ENCODE assay signal across 8 cellular contexts in the genomic region with DNA sequence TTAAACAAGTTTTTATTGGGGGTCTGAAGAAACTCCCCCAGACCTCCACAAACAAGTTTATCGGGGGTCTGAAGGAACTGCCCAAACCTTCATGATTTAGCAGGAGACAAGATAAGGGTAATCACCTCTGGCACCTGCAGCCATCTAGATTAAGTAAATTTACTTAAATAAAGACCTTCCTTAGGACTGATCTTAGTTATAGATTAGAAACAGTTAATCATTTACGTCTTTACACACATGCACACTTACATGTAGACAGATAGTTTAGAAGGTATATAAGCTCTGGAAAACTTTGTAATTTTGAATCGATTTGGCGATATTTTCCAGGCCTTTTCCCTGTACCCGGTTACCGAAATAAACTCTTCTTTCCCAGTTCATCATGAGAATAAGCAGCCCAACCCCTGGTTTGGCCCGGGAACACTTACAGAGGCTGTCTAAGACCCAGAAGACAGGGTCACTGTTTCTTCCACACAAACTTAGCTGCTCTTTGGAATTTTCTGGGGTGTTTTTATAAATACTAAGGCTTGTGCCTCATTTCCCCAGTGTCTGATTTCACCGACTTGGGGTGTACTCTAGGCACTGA. TPM values are rescaled to one million over a fixed set of nuclear protein-coding genes. Genes with fewer than 3 reads are reported as not detected.
DNase-seq lines count a peak whose midpoint lies in the region; ATAC-seq and TF ChIP-seq lines count a peak whose summit lies in the region.

No MANE protein-coding gene starts in this region.

- DNase-seq in GM23248 = no peak
- no peak for DNase-seq in activated B cell treated with CpG ODN at 0.5 μM for 24 hours
- DNase-seq in heart left ventricle = no peak
- DNase-seq in gastrocnemius medialis = no peak
- no peak for DNase-seq in activated CD4-positive, CD25-positive, alpha-beta regulatory T cell (lab: John Stamatoyannopoulos, UW)
- no peak for DNase-seq in stimulated activated naive CD4-positive, alpha-beta T cell (lab: John Stamatoyannopoulos, UW)
- DNase-seq in NK-92 treated with Interleukin-12 subunit alpha and Interleukin-12 subunit beta, amount 100 ng/mL, for 24 hours (lab: John Stamatoyannopoulos, UW) = no peak

- peak overlapping the region; percentile 16 for H3K4me2 ChIP-seq in GM23248 (ENCODE audit: unreplicated experiment)

- H3K9me3 ChIP-seq in GM23248 (ENCODE audit: low read depth) = no peaks in the 10 kb centered on the region
- peaks cover 0 to 17% (median 9%) of the 10 kb centered on the region in 12 donors for H3K9me3 ChIP-seq in heart left ventricle
- H3K9me3 ChIP-seq in gastrocnemius medialis = peaks cover 0 to 8% (median 0%) of the 10 kb centered on the region in 3 donors

- H3K27me3 ChIP-seq in GM23248 (replicated peaks; ENCODE audit: insufficient read depth) (no peaks in the 10 kb centered on the region), heart left ventricle (no peaks in the 10 kb centered on the region), gastrocnemius medialis (no peaks in the 10 kb centered on the region)

- peak overlapping the region; percentile 84 for H3K27ac Mint-ChIP-seq in activated B cell treated with CpG ODN at 0.5 μM for 24 hours

- POLR2A ChIA-PET in activated B cell treated with CpG ODN at 0.5 μM for 24 hours (lab: Charles Lee) = interaction anchor here (1.0 to 1.8 kb wide), 7 partner anchors 17 to 504 kb away, joined by 3 to 13 read pairs (median 3); partner anchors contain the start of genes CFAP53, MBD1 and ME2

- 76% methylated on average over 8 of the region's 8 CpGs for WGBS in GM23248 (ENCODE audit: low coverage in 1 of 2, low lambda C conversion rate in 2 of 2, missing lambda C conversion rate in 2 of 2), 2 experiments
- 73 to 78% (median 77%) methylated on average over 8 of the region's 8 CpGs for whole genome bisulfite sequencing in heart left ventricle, 4 donors

- intact Hi-C loops in activated B cell treated with CpG ODN at 0.5 μM for 24 hours (cut with micrococcal nuclease) (loop anchor here (1.0 to 2.0 kb wide), 10 partner anchors 17 to 1835 kb away; partner anchors contain the start of genes C18orf32, CFAP53, CTIF and CXXC1), heart left ventricle (cut with DNase I) (loop anchor here in 5 of 10 donors (5.0 to 10.0 kb wide), 4 partner anchors 79 to 92 kb away; partner anchors contain the start of genes CXXC1 (in 3 of the 5) and MBD1 (in 2 of the 5)), gastrocnemius medialis (cut with DNase I; ENCODE audit: low total_unique reads) (loop anchor here (2.0 kb wide), 2 partner anchors 65 to 93 kb away; partner anchors contain the start of gene MBD1)

- H3K36me3 ChIP-seq in GM23248 (ENCODE audit: low read depth) (no peaks in the 10 kb centered on the region), heart left ventricle (no peaks in the 10 kb centered on the region), gastrocnemius medialis (no peaks in the 10 kb centered on the region)

- H3K4me1 Mint-ChIP-seq in activated B cell treated with CpG ODN at 0.5 μM for 24 hours = peaks cover 14% of the 10 kb centered on the region

- peak overlapping the region; percentile 98 for H2AFZ ChIP-seq in GM23248

- no peak for TF ChIP-seq POLR2A in heart left ventricle (IDR thresholded peaks at IDR 0.05)
- TF ChIP-seq POLR2A in gastrocnemius medialis (IDR thresholded peaks at IDR 0.05) = no peak

- H3K27ac ChIP-seq in GM23248 = no peak overlapping the region
- H3K27ac ChIP-seq in heart left ventricle = peak overlapping the region in 11 of 12 donors; percentile 74 to 86 (median 82)
- H3K27ac ChIP-seq in gastrocnemius medialis = peak overlapping the region; percentile 70 to 77 (median 74)

- peaks cover 11% of the 10 kb centered on the region for H3K27me3 Mint-ChIP-seq in activated B cell treated with CpG ODN at 0.5 μM for 24 hours

- peaks cover 13% of the 10 kb centered on the region for H3K79me2 ChIP-seq in GM23248 (ENCODE audit: insufficient read depth)

- TF ChIP-seq CTCF in activated B cell treated with CpG ODN at 0.5 μM for 24 hours (IDR thresholded peaks at IDR 0.05) (no peak), heart left ventricle (IDR thresholded peaks at IDR 0.05) (no peak), gastrocnemius medialis (IDR thresholded peaks at IDR 0.05 in 4 of 5, conservative IDR thresholded peaks at IDR 0.05 in 1 of 5) (no peak)

- peak overlapping the region; percentile 88 for H3K4me3 ChIP-seq in GM23248
- peak overlapping the region in 11 of 12 donors; percentile 6 to 69 (median 59) for H3K4me3 ChIP-seq in heart left ventricle
- peak overlapping the region; percentile 50 to 60 (median 56) for H3K4me3 ChIP-seq in gastrocnemius medialis

- peak overlapping the region; percentile 83 for H3K4me3 Mint-ChIP-seq in activated B cell treated with CpG ODN at 0.5 μM for 24 hours

- CTCF ChIA-PET in activated B cell treated with CpG ODN at 0.5 μM for 24 hours (lab: Charles Lee) = interaction anchor here (0.9 to 1.4 kb wide), 3 partner anchors 15 to 108 kb away, joined by 3 to 6 read pairs (median 4); partner anchors contain the start of gene CFAP53

- in situ Hi-C loops in GM23248 (cut with MboI) = no loop called here
- in situ Hi-C loops in gastrocnemius medialis (cut with MboI; ENCODE audit: low sequenced_read_pairs in 4 of 4) = loop anchor here in 1 of 4 donors (10.0 kb wide), 1 partner anchor 109 kb away; the partner anchor contains the start of gene CFAP53

- ATAC-seq in activated B cell treated with CpG ODN at 0.5 μM for 24 hours (ENCODE audit: low read depth) = no peak
- no peak for ATAC-seq in heart left ventricle
- no peak for ATAC-seq in gastrocnemius medialis
- no peak for ATAC-seq in GM18517 (IDR thresholded peaks at IDR 0.05; ENCODE audit: unreplicated experiment)

- H3K4me1 ChIP-seq in GM23248 (ENCODE audit: insufficient read depth) (0 out of 2 replicates have a peak, but pooled peaks cover 4% of the 10 kb centered on the region), heart left ventricle (peaks cover 0 to 13% (median 8%) of the 10 kb centered on the region in 12 donors), gastrocnemius medialis (peaks cover 7 to 8% of the 10 kb centered on the region in 2 donors)

- peaks cover 12% of the 10 kb centered on the region for H3K9me3 Mint-ChIP-seq in activated B cell treated with CpG ODN at 0.5 μM for 24 hours

- no peaks in the 10 kb centered on the region for H4K20me1 ChIP-seq in GM23248 (ENCODE audit: insufficient read depth)

- peaks cover 6% of the 10 kb centered on the region for H3K36me3 Mint-ChIP-seq in activated B cell treated with CpG ODN at 0.5 μM for 24 hours (ENCODE audit: low read depth)

- no peaks in the 10 kb centered on the region for H3F3A ChIP-seq in GM23248 (ENCODE audit: insufficient read depth)

- peak overlapping the region; percentile 27 for H3K9ac ChIP-seq in GM23248

- no peaks in the 10 kb centered on the region for H3K9me2 ChIP-seq in GM23248 (ENCODE audit: insufficient read depth)

RNA-seq across cellular contexts. Expression of gene SKA1, which starts 0.6 kb away (rescaled TPM):
- 5.6 and 8.8 TPM in 2 replicates for total RNA-seq in GM23248 (2014; rRNA removed; shearing (Covaris generic))
- polyA plus RNA-seq in GM23248 (2016; fragmentation: Nextera tagmentation; extraction: Ambion mirVana) = 6.6 and 9.4 TPM in 2 replicates
- total RNA-seq in activated B cell treated with CpG ODN at 0.5 μM for 24 hours = 0.71 and 1.0 TPM in 2 replicates
- 1 to 10 TPM in 1 of 9 donors, under 1 TPM in 5, not detected in 3; 0.16 to 4.4 (median 0.38) TPM for total RNA-seq in heart left ventricle
- under 1 TPM; 0.11 to 0.35 TPM for polyA plus RNA-seq in heart left ventricle
- under 1 TPM in 2 of 4 donors, not detected in 2; 0.15 to 0.16 TPM for total RNA-seq in gastrocnemius medialis
